18 cellular contexts compared by ENCODE assay signal in genomic region chr10:90112681-90113080, GRCh38.
A peak's percentile ranks its signal among the peaks of the same experiment; 100 is the strongest.
DNase-seq lines count a peak whose midpoint lies in the region; ATAC-seq and TF ChIP-seq lines count a peak whose summit lies in the region.
"Had no signal": no experiment of that assay in that cellular context is flagged by ENCODE, and none has a peak within 500 bp of the region (broad histone marks: within the 10 kb centered on the region; RNA-seq: fewer than 3 reads in every experiment).

No MANE protein-coding gene starts in this region.

- H2BK15ac ChIP-seq in IMR-90 (ENCODE audit: low read depth, low read length): no peak overlapping the region

- ATAC-seq in IMR-90 (ENCODE audit: low read depth) (no peak), GM21737 (IDR thresholded peaks at IDR 0.05; ENCODE audit: unreplicated experiment) (no peak), psoas muscle (no peak), lower lobe of right lung (no peak)
- ATAC-seq: A549, PC-3 had no signal

- H2AK5ac ChIP-seq in IMR-90 (ENCODE audit: low read depth, low read length): no peak overlapping the region

- H2BK120ac ChIP-seq in IMR-90 (ENCODE audit: low read depth, low read length): no peak overlapping the region

- no peak overlapping the region for H2BK5ac ChIP-seq in IMR-90 (ENCODE audit: low read depth, low read length, poor library complexity, severe bottlenecking)

- POLR2A ChIA-PET in IMR-90 (lab: Charles Lee; ENCODE audit: unreplicated experiment): no interaction called here

- BruUV-seq in IMR-90 (replicated peaks; lab: Mats Ljungman, UMichigan): no TSS peak

- TF ChIP-seq CTCF in IMR-90 (conservative IDR thresholded peaks at IDR 0.05; ENCODE audit: low read depth, low read length): no peak
- TF ChIP-seq CTCF in choroid plexus epithelial cell (conservative IDR thresholded peaks at IDR 0.05; ENCODE audit: low read depth, low read length): no peak
- no peak for TF ChIP-seq CTCF in psoas muscle (IDR thresholded peaks at IDR 0.05)
- TF ChIP-seq CTCF in lower lobe of right lung (IDR thresholded peaks at IDR 0.05): no peak

- H3K27ac ChIP-seq in IMR-90 (ENCODE audit: insufficient read depth, low read length): no peak overlapping the region
- H3K27ac ChIP-seq in psoas muscle: no peak overlapping the region
- no peak overlapping the region for H3K27ac ChIP-seq in lower lobe of right lung
- H3K27ac ChIP-seq: A549, KMS-11 had no signal

- H3K79me1 ChIP-seq in IMR-90 (ENCODE audit: low read depth in 1 of 2, low read length in 2 of 2): no peaks in the 10 kb centered on the region

- no peak overlapping the region for H2AFZ ChIP-seq in IMR-90 (replicated peaks; ENCODE audit: low read length, poor library complexity)

- no peak overlapping the region for H3K18ac ChIP-seq in IMR-90 (ENCODE audit: low read depth, low read length)

- H3K9ac ChIP-seq in IMR-90 (ENCODE audit: low read depth, low read length): no peak overlapping the region
- H3K9ac ChIP-seq: KMS-11 had no signal

- H3K9me1 ChIP-seq in IMR-90 (ENCODE audit: insufficient read depth, low read length): no peaks in the 10 kb centered on the region

- no peaks in the 10 kb centered on the region for H3K27me3 ChIP-seq in IMR-90 (ENCODE audit: control insufficient read depth, insufficient read depth, low read length)
- no peaks in the 10 kb centered on the region for H3K27me3 ChIP-seq in psoas muscle (ENCODE audit: insufficient read depth in 3 of 3, low read length in 2 of 3)
- H3K27me3 ChIP-seq in lower lobe of right lung (ENCODE audit: low read depth): no peaks in the 10 kb centered on the region

- H2BK20ac ChIP-seq in IMR-90 (ENCODE audit: low read depth, low read length): no peak overlapping the region

- no peak overlapping the region for H4K91ac ChIP-seq in IMR-90 (ENCODE audit: insufficient read depth, low read depth, low read length)

- no peaks in the 10 kb centered on the region for H4K20me1 ChIP-seq in IMR-90 (ENCODE audit: insufficient read depth, low read length)

- H3K4me3 ChIP-seq in IMR-90 (ENCODE audit: insufficient read depth, low read depth, low read length) (no peak overlapping the region), choroid plexus epithelial cell (ENCODE audit: low read depth, low read length) (no peak overlapping the region), psoas muscle (no peak overlapping the region), lower lobe of right lung (no peak overlapping the region)
- H3K4me3 ChIP-seq: A549 had no signal

- no peak overlapping the region for H3K56ac ChIP-seq in IMR-90 (ENCODE audit: extremely low read depth, insufficient read depth, low read length)

- H4K5ac ChIP-seq in IMR-90 (ENCODE audit: low read depth, low read length): no peak overlapping the region

- CTCF ChIA-PET in IMR-90 (lab: Yijun Ruan, JAX): no interaction called here

- TF ChIP-seq RAD21 in IMR-90 (IDR thresholded peaks at IDR 0.05; ENCODE audit: low read length): no peak

- intact Hi-C loops in IMR-90 (cut with micrococcal nuclease) (no loop called here), psoas muscle (cut with DNase I) (no loop called here), lower lobe of right lung (cut with DNase I) (no loop called here)

- H3K4ac ChIP-seq in IMR-90 (ENCODE audit: low read depth, low read length): no peak overlapping the region

- no peak for TF ChIP-seq POLR2A in IMR-90 (IDR thresholded peaks at IDR 0.05; ENCODE audit: low read depth, low read length)

- H4K8ac ChIP-seq in IMR-90 (ENCODE audit: low read depth in 2 of 2, low read length in 2 of 2): no peak overlapping the region

- H3K14ac ChIP-seq in IMR-90 (replicated peaks; ENCODE audit: low read depth, low read length): no peak overlapping the region

- no peak overlapping the region for H3K4me2 ChIP-seq in IMR-90 (ENCODE audit: low read depth, low read length)
- H3K4me2 ChIP-seq: A549, KMS-11 had no signal

- DNase-seq in IMR-90 (peak; percentile 6), amniotic epithelial cell (ENCODE audit: low read depth) (peak; percentile 72), choroid plexus epithelial cell (ENCODE audit: low read depth) (peak; percentile 67), non-pigmented ciliary epithelial cell (ENCODE audit: low read depth) (peak; percentile 66), psoas muscle (no peak), hippocampal formation (lab: John Stamatoyannopoulos, UW) (no peak), lower lobe of right lung (no peak)
- DNase-seq: Caco-2; CD4-positive, alpha-beta T cell; HFFc6; NCI-H1417 treated with DMSO at 0.1 percent for 48 hours; NCI-H187 treated with DMSO at 0.1 percent for 48 hours; NCI-H345; NCI-H526; PC-3 had no signal

- H3K36me3 ChIP-seq in IMR-90 (ENCODE audit: control insufficient read depth, insufficient read depth, low read length) (no peaks in the 10 kb centered on the region), psoas muscle (ENCODE audit: insufficient read depth in 1 of 2, low read depth in 1 of 2) (no peaks in the 10 kb centered on the region), lower lobe of right lung (no peaks in the 10 kb centered on the region)

- WGBS in IMR-90 (ENCODE audit: extremely low coverage in 2 of 2, insufficient read length in 1 of 2), 2 experiments: no CpG with 5 or more reads among the region's 1 CpG
- WGBS in psoas muscle, 3 donors: 69 to 84% (median 74%) methylated on average over 1 of the region's 1 CpG

- H2AK9ac ChIP-seq in IMR-90 (replicated peaks; ENCODE audit: low read depth, low read length, poor library complexity): no peak overlapping the region

- no peak overlapping the region for H3K23ac ChIP-seq in IMR-90 (ENCODE audit: low read depth, low read length)

- dilution Hi-C loops in IMR-90 (cut with HindIII; ENCODE audit: low sequenced_read_pairs, unreplicated experiment): no loop called here

- no peaks in the 10 kb centered on the region for H3K4me1 ChIP-seq in IMR-90 (ENCODE audit: control insufficient read depth, insufficient read depth, low read length)
- no peaks in the 10 kb centered on the region for H3K4me1 ChIP-seq in psoas muscle
- no peaks in the 10 kb centered on the region for H3K4me1 ChIP-seq in lower lobe of right lung
- H3K4me1 ChIP-seq: A549, Caco-2 had no signal

- H3K9me3 ChIP-seq in IMR-90 (ENCODE audit: control insufficient read depth, insufficient read depth, low read length) (no peaks in the 10 kb centered on the region), psoas muscle (no peaks in the 10 kb centered on the region), lower lobe of right lung (no peaks in the 10 kb centered on the region)
- H3K9me3 ChIP-seq: A549, Caco-2 had no signal

- in situ Hi-C loops in IMR-90 (cut with MboI; ENCODE audit: low sequenced_read_pairs): no loop called here

TF ChIP-seq in IMR-90, 13 proteins besides CTCF, POLR2A, EP300 and RAD21:
- TF ChIP-seq CHD1 (IDR thresholded peaks at IDR 0.05; ENCODE audit: low read depth, low read length) (no peak), MXI1 (IDR thresholded peaks at IDR 0.05; ENCODE audit: borderline replicate concordance, low read depth, low read length) (no peak), RCOR1 (IDR thresholded peaks at IDR 0.05; ENCODE audit: insufficient replicate concordance, low read length) (no peak), RFX5 (IDR thresholded peaks at IDR 0.05; ENCODE audit: low read depth, low read length) (no peak), NFE2L2 (IDR thresholded peaks at IDR 0.05; ENCODE audit: low read depth, low read length) (no peak), SMC3 (IDR thresholded peaks at IDR 0.05; ENCODE audit: low read depth, low read length) (no peak), FOS (IDR thresholded peaks at IDR 0.05; ENCODE audit: low read depth, low read length) (no peak), USF2 (IDR thresholded peaks at IDR 0.05; ENCODE audit: low read depth, low read length) (no peak), MAFK (IDR thresholded peaks at IDR 0.05; ENCODE audit: low read depth, low read length) (no peak), CEBPB (IDR thresholded peaks at IDR 0.05; ENCODE audit: low read depth, low read length) (no peak), ELK1 (IDR thresholded peaks at IDR 0.05; ENCODE audit: borderline replicate concordance, low read depth, low read length) (no peak), MAZ (IDR thresholded peaks at IDR 0.05; ENCODE audit: borderline replicate concordance, low read depth, low read length) (no peak), BHLHE40 (IDR thresholded peaks at IDR 0.05; ENCODE audit: low read depth, low read length) (no peak)

Comparison
In these comparisons a context has a peak if more than half of its experiments do, and no peak if none do; other contexts are left out.
1. DNase-seq: peak in IMR-90 (single experiment), amniotic epithelial cell (single experiment), choroid plexus epithelial cell (single experiment) and non-pigmented ciliary epithelial cell (single experiment); none in psoas muscle (0 of 2), hippocampal formation (0 of 2) and lower lobe of right lung (single experiment).